In the genomic region with DNA sequence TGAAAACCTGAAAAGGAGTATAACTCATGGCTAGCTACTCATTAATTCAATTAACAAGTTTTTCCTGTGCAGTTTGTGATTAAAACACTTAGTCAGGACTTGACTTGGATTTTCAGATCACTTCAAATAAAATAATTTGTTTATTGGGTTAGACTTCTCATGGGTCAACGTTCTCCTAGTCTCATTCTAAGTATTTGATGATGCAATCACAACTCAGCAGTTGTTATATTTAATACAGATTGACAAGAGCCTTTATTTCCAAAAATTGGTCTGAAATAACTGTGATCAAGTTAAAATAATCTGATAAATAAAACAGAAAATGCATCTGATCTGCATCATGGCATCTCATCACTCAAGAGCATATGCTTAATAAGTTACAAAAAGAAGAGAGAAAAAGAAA, we compare ENCODE assay signal across 8 cellular contexts.
"Had no signal": no experiment of that assay in that cellular context is flagged by ENCODE, and none has a peak within 500 bp of the region (broad histone marks: within the 10 kb centered on the region; RNA-seq: fewer than 3 reads in every experiment).

No MANE protein-coding gene starts in this region.

- ATAC-seq: GM12878 had no signal

- H3K4me3 ChIP-seq: GM12878 had no signal

- FAIRE-seq: G401.6, GM12878, GM12891, GM12892, GM18507, GM19239 had no signal

- DNase-seq: GDM1, GF-D8 had no signal
